Comparison of ENCODE assay signal across 8 cellular contexts in the genomic region with DNA sequence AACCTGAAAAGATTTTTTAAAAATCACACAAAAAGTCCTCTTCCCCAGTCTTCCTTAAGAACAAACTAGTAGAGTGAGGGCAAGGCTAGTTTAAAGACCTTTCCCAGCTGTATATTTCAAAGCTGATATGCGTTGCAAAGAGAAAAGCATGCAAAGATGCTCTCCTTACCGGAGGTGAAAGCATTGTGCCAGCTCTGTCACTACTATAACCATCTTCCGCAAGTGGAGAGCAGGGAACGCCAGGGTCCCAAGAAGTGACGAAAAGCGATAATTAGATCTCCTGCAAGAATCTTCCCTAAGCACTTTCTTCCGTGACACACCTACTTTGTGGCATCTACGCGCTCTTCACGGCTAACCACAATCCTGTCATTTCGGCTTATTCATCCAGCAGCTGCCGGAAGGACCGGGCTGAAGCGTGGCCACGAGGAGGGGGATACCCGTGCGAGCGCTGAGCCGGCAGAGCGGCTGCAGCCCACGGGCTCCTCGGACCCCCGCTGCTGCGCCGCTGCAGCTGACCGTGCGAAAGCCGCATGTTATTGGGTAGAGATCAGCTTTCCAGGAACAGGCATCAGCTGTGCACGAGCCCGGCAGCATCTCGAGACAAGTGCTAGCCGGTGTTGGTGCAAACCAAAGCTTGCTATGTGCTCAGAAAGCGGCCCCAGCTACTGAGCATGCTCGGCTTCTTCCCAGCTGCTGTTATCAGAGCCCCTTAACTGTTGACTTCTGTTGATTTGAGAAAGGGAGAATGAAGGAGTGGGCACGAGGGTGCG. TPM values are rescaled to one million over a fixed set of nuclear protein-coding genes. Genes with fewer than 3 reads are reported as not detected.
A peak's percentile ranks its signal among the peaks of the same experiment; 100 is the strongest.
DNase-seq lines count a peak whose midpoint lies in the region; ATAC-seq lines count a peak whose summit lies in the region.

No MANE protein-coding gene starts in this region.

- H3K4me1 ChIP-seq in CD4-positive, CD25-positive, alpha-beta regulatory T cell (ENCODE audit: control insufficient read depth, insufficient read depth, low read length, poor library complexity, severe bottlenecking): peaks cover 12% of the 10 kb centered on the region
- no peaks in the 10 kb centered on the region for H3K4me1 ChIP-seq in rectal smooth muscle tissue (ENCODE audit: control insufficient read depth, insufficient read depth, low read length)

- no peak overlapping the region for H3K27ac ChIP-seq in CD4-positive, CD25-positive, alpha-beta regulatory T cell (ENCODE audit: insufficient read depth, low read length, poor library complexity, severe bottlenecking)
- no peak overlapping the region for H3K27ac ChIP-seq in rectal smooth muscle tissue (ENCODE audit: low read depth, low read length)

- peaks cover 31% of the 10 kb centered on the region for H3K27me3 ChIP-seq in CD4-positive, CD25-positive, alpha-beta regulatory T cell (ENCODE audit: control insufficient read depth, insufficient read depth, low read length)
- peaks cover 5% of the 10 kb centered on the region for H3K27me3 ChIP-seq in rectal smooth muscle tissue (ENCODE audit: control insufficient read depth, insufficient read depth, low read length)

- intact Hi-C loops in left cardiac atrium (cut with DNase I): no loop called here

- H3K9me3 ChIP-seq in CD4-positive, CD25-positive, alpha-beta regulatory T cell (ENCODE audit: control insufficient read depth in 2 of 2, low read length in 2 of 2): no peaks in the 10 kb centered on the region

- peak overlapping the region; percentile 87 for H3K4me3 ChIP-seq in CD4-positive, CD25-positive, alpha-beta regulatory T cell (ENCODE audit: low read depth, low read length)
- peak overlapping the region; percentile 60 for H3K4me3 ChIP-seq in rectal smooth muscle tissue (ENCODE audit: low read length)

- no peaks in the 10 kb centered on the region for H3K36me3 ChIP-seq in CD4-positive, CD25-positive, alpha-beta regulatory T cell (ENCODE audit: control insufficient read depth, insufficient read depth, low read length)
- H3K36me3 ChIP-seq in rectal smooth muscle tissue (ENCODE audit: control insufficient read depth, insufficient read depth, low read length): no peaks in the 10 kb centered on the region

- H3K9ac ChIP-seq in rectal smooth muscle tissue (ENCODE audit: low read length): no peak overlapping the region

- H3K27me3 Mint-ChIP-seq in CD4-positive, CD25-positive, alpha-beta regulatory T cell: peaks cover 84% of the 10 kb centered on the region

- ATAC-seq in CD4-positive, CD25-positive, alpha-beta regulatory T cell (ENCODE audit: low read depth in 2 of 2): peak; percentile 71 to 77
- ATAC-seq in GM21381 (IDR thresholded peaks at IDR 0.05; ENCODE audit: unreplicated experiment) (peak; percentile 84), left cardiac atrium (peak; percentile 57 to 79)

- no peaks in the 10 kb centered on the region for H3K9me3 Mint-ChIP-seq in CD4-positive, CD25-positive, alpha-beta regulatory T cell

- H3K4me1 Mint-ChIP-seq in CD4-positive, CD25-positive, alpha-beta regulatory T cell: peaks cover 6 to 16% (median 9%) of the 10 kb centered on the region in 4 donors

- DNase-seq in CD4-positive, CD25-positive, alpha-beta regulatory T cell: peak; percentile 21 to 76 (median 42)
- DNase-seq in HT1080 (ENCODE audit: low read depth) (peak; percentile 76), SHP77 (lab: John Stamatoyannopoulos, UW) (peak; percentile 78 to 86), left cardiac atrium (no peak), mesenteric fat pad (ENCODE audit: low spot score) (no peak)
- peak; percentile 60 for DNase-seq in activated naive CD4-positive, alpha-beta T cell treated with anti-CD3 and anti-CD28 coated beads, Interleukin-2, amount 50 U/mL, for 16 hours

- H3K36me3 Mint-ChIP-seq in CD4-positive, CD25-positive, alpha-beta regulatory T cell: no peaks in the 10 kb centered on the region

- H3K4me3 Mint-ChIP-seq in CD4-positive, CD25-positive, alpha-beta regulatory T cell: peak overlapping the region; percentile 48 to 86 (median 66)

- peak overlapping the region in 2 of 3 donors; percentile 23 to 37 for H3K27ac Mint-ChIP-seq in CD4-positive, CD25-positive, alpha-beta regulatory T cell

RNA-seq across cellular contexts. Expression of a gene that starts 57.2 kb away (rescaled TPM):
- 5.2 TPM for total RNA-seq in CD4-positive, CD25-positive, alpha-beta regulatory T cell
- polyA plus RNA-seq in CD4-positive, CD25-positive, alpha-beta regulatory T cell: 1 to 10 TPM; 2.2 to 5.4 (median 3.7) TPM
- total RNA-seq in HT1080 (2014; rRNA removed; shearing (Covaris generic)): 30.4 and 32.1 TPM in 2 replicates
- polyA plus RNA-seq in HT1080 (2015; cell fraction: cytosol; rRNA removed): 14.6 and 19.6 TPM in 2 replicates
- polyA plus RNA-seq in HT1080 (2015; cell fraction: nucleus; rRNA removed): 15.9 and 16.2 TPM in 2 replicates
- 10 to 100 TPM; 12.1 to 12.4 TPM for total RNA-seq in left cardiac atrium
- 24.4 TPM for total RNA-seq in mesenteric fat pad

Comparison
In these comparisons a context has a peak if more than half of its experiments do, and no peak if none do; other contexts are left out.
1. DNase-seq: peak in CD4-positive, CD25-positive, alpha-beta regulatory T cell (3 of 3), HT1080 (single experiment), SHP77 (2 of 2) and activated naive CD4-positive, alpha-beta T cell treated with anti-CD3 and anti-CD28 coated beads, Interleukin-2, amount 50 U/mL, for 16 hours (single experiment); none in left cardiac atrium (single experiment) and mesenteric fat pad (single experiment).
2. Peak in every context shown above with its lines, with median percentiles within 50 percentile points of each other: ATAC-seq.